In the genomic region with DNA sequence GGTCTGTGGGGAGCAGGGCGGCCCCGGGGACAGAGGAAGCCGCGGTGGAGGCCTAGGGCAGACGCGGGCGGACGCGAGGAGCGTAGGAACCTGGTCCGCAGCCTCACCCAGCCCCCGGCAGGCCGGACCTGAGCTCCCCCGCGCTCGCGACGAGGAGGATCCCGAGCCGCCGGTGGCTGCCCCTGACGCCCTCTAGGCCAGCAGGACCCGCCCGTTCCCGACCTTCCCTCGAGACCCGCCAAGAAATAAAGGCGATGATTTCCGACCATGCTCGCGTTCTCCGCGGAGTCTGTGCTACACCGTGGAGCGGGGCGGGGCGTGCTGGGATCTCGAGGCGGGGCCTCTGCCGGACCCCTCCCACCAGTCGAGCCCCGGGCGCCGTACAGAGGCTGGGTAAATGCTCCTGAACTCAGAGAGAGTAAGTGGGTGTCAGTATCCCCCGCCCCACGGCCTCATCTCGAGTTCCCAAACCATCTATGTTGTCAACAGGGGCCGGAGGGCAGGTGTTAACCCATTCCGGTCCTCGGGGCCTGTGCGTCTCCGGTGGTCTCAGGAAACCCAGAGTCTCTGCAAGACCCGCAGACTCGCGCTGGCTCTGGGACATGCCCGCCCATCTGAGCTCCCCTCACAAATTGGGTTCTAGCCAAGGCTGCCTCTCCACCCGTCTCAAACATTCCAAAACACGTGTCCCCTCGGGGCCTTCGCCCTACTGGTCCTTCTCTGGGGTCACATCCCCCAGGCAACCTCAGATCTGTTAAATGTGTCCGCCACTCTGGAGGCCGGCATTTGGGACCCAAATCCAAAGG, we compare ENCODE assay signal across 1 cellular context.
A peak's percentile ranks its signal among the peaks of the same experiment; 100 is the strongest.
TF ChIP-seq lines count a peak whose summit lies in the region.

No MANE protein-coding gene starts in this region.

TF ChIP-seq in SK-N-SH, 30 proteins besides CTCF, POLR2A, EP300 and RAD21 (continued from another document):
- TF ChIP-seq, protein P1, sequence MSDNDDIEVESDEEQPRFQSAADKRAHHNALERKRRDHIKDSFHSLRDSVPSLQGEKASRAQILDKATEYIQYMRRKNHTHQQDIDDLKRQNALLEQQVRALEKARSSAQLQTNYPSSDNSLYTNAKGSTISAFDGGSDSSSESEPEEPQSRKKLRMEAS (IDR thresholded peaks at IDR 0.05; ENCODE audit: low read depth): peak; percentile 45; the same call in 1 of the 2 replicates
- peak; percentile 33; the same call in 1 of the 2 replicates for TF ChIP-seq POLR2AphosphoS5 (IDR thresholded peaks at IDR 0.05; ENCODE audit: low read depth, low read length)
